ENCODE assay signal across 7 cellular contexts in the genomic region with DNA sequence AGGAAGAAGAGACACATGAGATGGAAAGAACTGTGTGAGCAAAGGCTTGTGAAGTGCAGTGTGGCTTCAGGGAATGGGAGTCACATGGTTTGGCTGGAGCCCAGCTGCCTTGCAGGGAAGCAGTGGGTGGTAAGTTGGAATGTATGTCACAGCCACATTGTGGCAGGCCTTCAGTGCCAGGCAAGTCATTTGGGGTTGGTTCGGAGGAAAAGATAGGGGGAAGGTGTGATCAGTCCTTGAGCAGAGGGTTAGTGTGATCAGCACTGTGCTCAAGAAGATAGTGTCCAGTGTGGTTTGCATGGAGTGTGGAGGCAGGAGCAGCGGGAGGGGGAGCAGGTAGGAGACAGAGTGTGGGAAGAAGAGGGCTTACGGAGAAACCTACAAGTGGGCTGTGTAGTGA. TPM values are rescaled to one million over a fixed set of nuclear protein-coding genes. Genes with fewer than 3 reads are reported as not detected.
DNase-seq lines count a peak whose midpoint lies in the region; ATAC-seq and TF ChIP-seq lines count a peak whose summit lies in the region.

No MANE protein-coding gene starts in this region.

- peak overlapping the region; percentile 21 for H3K4me3 Mint-ChIP-seq in stimulated activated effector memory CD8-positive, alpha-beta T cell treated with anti-CD3 and anti-CD28 coated beads, Interleukin-12 subunit alpha, Interleukin-12 subunit beta, amount 100 ng/mL, for 72 hours

- 88% methylated on average over 3 of the region's 3 CpGs for WGBS in SK-N-SH (ENCODE audit: low lambda C conversion rate)

- RAD21 ChIA-PET in HCT116 (lab: Charles Lee; ENCODE audit: low non-redundant PET in 1 of 2, low total read pairs in 2 of 2, uncharacterized antibody in 2 of 2, unreplicated experiment in 2 of 2) = no interaction called here

- DNase-seq in HCT116 (ENCODE audit: low read depth, low spot score) = no peak
- DNase-seq in SK-N-SH = no peak
- peak; percentile 17 for DNase-seq in fibroblast of the aortic adventitia (ENCODE audit: low read depth)
- DNase-seq in stimulated activated effector memory CD8-positive, alpha-beta T cell treated with anti-CD3 and anti-CD28 coated beads, Interleukin-12 subunit alpha, Interleukin-12 subunit beta, amount 100 ng/mL, for 72 hours (ENCODE audit: low spot score in 2 of 2) = no peak
- no peak for DNase-seq in NCI-H82 treated with DMSO at 0.1 percent for 48 hours (lab: John Stamatoyannopoulos, UW; ENCODE audit: unreplicated experiment)

- peak overlapping the region; percentile 50 for H3K27ac Mint-ChIP-seq in stimulated activated effector memory CD8-positive, alpha-beta T cell treated with anti-CD3 and anti-CD28 coated beads, Interleukin-12 subunit alpha, Interleukin-12 subunit beta, amount 100 ng/mL, for 72 hours

- no TSS peak for BruUV-seq in HCT116 (replicated peaks; lab: Mats Ljungman, UMichigan)

- no peak for TF ChIP-seq POLR2A in HCT116 (IDR thresholded peaks at IDR 0.05; ENCODE audit: borderline replicate concordance, extremely low read depth, insufficient read depth, insufficient read length)

- H3K9me2 ChIP-seq in HCT116 (ENCODE audit: insufficient read depth) (no peaks in the 10 kb centered on the region), SK-N-SH (no peaks in the 10 kb centered on the region)

- peak overlapping the region; percentile 89 for H3K27ac ChIP-seq in HCT116 (ENCODE audit: low read depth, low read length)
- peak overlapping the region in 1 of 2 experiments; percentile 7; a peak in 1 of 4 replicates for H3K27ac ChIP-seq in SK-N-SH (ENCODE audit: low read depth in 2 of 2, low read length in 1 of 2)

- H2AFZ ChIP-seq in HCT116 (ENCODE audit: low read depth, low read length, poor library complexity, severe bottlenecking) = no peak overlapping the region
- no peak overlapping the region for H2AFZ ChIP-seq in SK-N-SH (ENCODE audit: low read depth)

- H3K36me3 Mint-ChIP-seq in stimulated activated effector memory CD8-positive, alpha-beta T cell treated with anti-CD3 and anti-CD28 coated beads, Interleukin-12 subunit alpha, Interleukin-12 subunit beta, amount 100 ng/mL, for 72 hours = no peaks in the 10 kb centered on the region

- H4K20me1 ChIP-seq in HCT116 (ENCODE audit: insufficient read depth) (no peaks in the 10 kb centered on the region), SK-N-SH (ENCODE audit: insufficient read depth) (no peaks in the 10 kb centered on the region)

- H3K9me3 Mint-ChIP-seq in stimulated activated effector memory CD8-positive, alpha-beta T cell treated with anti-CD3 and anti-CD28 coated beads, Interleukin-12 subunit alpha, Interleukin-12 subunit beta, amount 100 ng/mL, for 72 hours = no peaks in the 10 kb centered on the region

- peaks cover 13% of the 10 kb centered on the region for H3F3A ChIP-seq in SK-N-SH (replicated peaks; ENCODE audit: insufficient read depth)

- CTCF ChIA-PET in HCT116 (lab: Charles Lee) = no interaction called here
- CTCF ChIA-PET in SK-N-SH (lab: Yijun Ruan, JAX) = interaction anchor here (1.0 kb wide), 2 partner anchors 12 to 103 kb away, joined by 3 read pairs; no protein-coding TSS in a partner anchor

- H3K9me3 ChIP-seq in HCT116 (ENCODE audit: control insufficient read depth in 1 of 2, insufficient read depth in 1 of 2, low read depth in 1 of 2, low read length in 2 of 2) (no peaks in the 10 kb centered on the region), SK-N-SH (no peaks in the 10 kb centered on the region)

- TF ChIP-seq EP300 in SK-N-SH (IDR thresholded peaks at IDR 0.05; ENCODE audit: borderline replicate concordance in 1 of 2, low read depth in 1 of 2, low read length in 1 of 2) = no peak

- H3K27me3 ChIP-seq in HCT116 (ENCODE audit: insufficient read depth, low read length) = no peaks in the 10 kb centered on the region
- H3K27me3 ChIP-seq in SK-N-SH (ENCODE audit: insufficient read depth) = no peaks in the 10 kb centered on the region

- H3K4me1 ChIP-seq in HCT116 (ENCODE audit: control insufficient read depth in 1 of 2, insufficient read depth in 2 of 2, low read length in 2 of 2) = peaks cover 69 to 74% of the 10 kb centered on the region in 2 experiments
- peaks cover 28 to 30% of the 10 kb centered on the region in 2 experiments; a peak in 3 of 4 replicates for H3K4me1 ChIP-seq in SK-N-SH (ENCODE audit: control insufficient read depth in 1 of 2, insufficient read depth in 2 of 2, low read depth in 1 of 2, low read length in 1 of 2)

- H3K4me2 ChIP-seq in HCT116 (ENCODE audit: low read length) = peak overlapping the region; percentile 84
- peak overlapping the region; percentile 21; the same call in 1 of the 2 replicates for H3K4me2 ChIP-seq in SK-N-SH

- TF ChIP-seq RAD21 in HCT116 (IDR thresholded peaks at IDR 0.05; ENCODE audit: low read depth) (no peak), SK-N-SH (IDR thresholded peaks at IDR 0.05; ENCODE audit: low read length) (no peak)

- intact Hi-C loops in HCT116 (cut with micrococcal nuclease) = no loop called here

- POLR2A ChIA-PET in HCT116 (lab: Charles Lee) (no interaction called here), SK-N-SH (lab: Yijun Ruan, JAX) (no interaction called here)

- ATAC-seq in HCT116 (peak; percentile 54), HG03196 (IDR thresholded peaks at IDR 0.05; ENCODE audit: unreplicated experiment) (no peak), GM21526 (IDR thresholded peaks at IDR 0.05; ENCODE audit: low FRiP score, unreplicated experiment) (no peak)
- peak; percentile 81 for ATAC-seq in stimulated activated effector memory CD8-positive, alpha-beta T cell treated with anti-CD3 and anti-CD28 coated beads, Interleukin-12 subunit alpha, Interleukin-12 subunit beta, amount 100 ng/mL, for 72 hours

- H3K36me3 ChIP-seq in HCT116 (ENCODE audit: control insufficient read depth in 1 of 2, insufficient read depth in 2 of 2, low read length in 2 of 2) = no peaks in the 10 kb centered on the region
- no peaks in the 10 kb centered on the region for H3K36me3 ChIP-seq in SK-N-SH (replicated peaks in 1 of 2; ENCODE audit: control insufficient read depth in 1 of 2, insufficient read depth in 2 of 2, low read length in 1 of 2)

- TF ChIP-seq CTCF in HCT116 (IDR thresholded peaks at IDR 0.05 in 2 of 3, conservative IDR thresholded peaks at IDR 0.05 in 1 of 3; ENCODE audit: borderline replicate concordance in 1 of 3, insufficient read depth in 1 of 3, low read depth in 2 of 3, low read length in 2 of 3) (no peak), SK-N-SH (IDR thresholded peaks at IDR 0.05) (no peak), fibroblast of the aortic adventitia (IDR thresholded peaks at IDR 0.05; ENCODE audit: insufficient read depth, low read length) (no peak)

- H3K4me3 ChIP-seq in HCT116 (replicated peaks in 1 of 2; ENCODE audit: low read depth in 1 of 2, low read length in 2 of 2) (peak overlapping the region in 1 of 2 experiments; percentile 17; a peak in 2 of 4 replicates), SK-N-SH (ENCODE audit: low read depth in 2 of 2, low read length in 1 of 2) (no peak overlapping the region), fibroblast of the aortic adventitia (ENCODE audit: low read depth, low read length) (no peak overlapping the region)

- peaks cover 64% of the 10 kb centered on the region for H3K4me1 Mint-ChIP-seq in stimulated activated effector memory CD8-positive, alpha-beta T cell treated with anti-CD3 and anti-CD28 coated beads, Interleukin-12 subunit alpha, Interleukin-12 subunit beta, amount 100 ng/mL, for 72 hours

- H3K9ac ChIP-seq in HCT116 (ENCODE audit: low read length) = 0 out of 2 replicates have a peak overlapping the region, but pooled peaks have one; percentile 9
- H3K9ac ChIP-seq in SK-N-SH = no peak overlapping the region

- H3K79me2 ChIP-seq in HCT116 (ENCODE audit: insufficient read depth, low read length) = peaks cover 14% of the 10 kb centered on the region; the same call in 1 of the 2 replicates
- H3K79me2 ChIP-seq in SK-N-SH (ENCODE audit: insufficient read depth) = no peaks in the 10 kb centered on the region

TF ChIP-seq in HCT116, 20 proteins besides CTCF, POLR2A, EP300 and RAD21 (continues in another document):
- TF ChIP-seq, protein P1, sequence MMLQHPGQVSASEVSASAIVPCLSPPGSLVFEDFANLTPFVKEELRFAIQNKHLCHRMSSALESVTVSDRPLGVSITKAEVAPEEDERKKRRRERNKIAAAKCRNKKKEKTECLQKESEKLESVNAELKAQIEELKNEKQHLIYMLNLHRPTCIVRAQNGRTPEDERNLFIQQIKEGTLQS (IDR thresholded peaks at IDR 0.05) = no peak

TF ChIP-seq in SK-N-SH, 30 proteins besides CTCF, POLR2A, EP300 and RAD21 (continues in another document):
- no peak for TF ChIP-seq NRF1 (IDR thresholded peaks at IDR 0.05; ENCODE audit: low read depth, low read length)
- TF ChIP-seq FOXM1 (IDR thresholded peaks at IDR 0.05; ENCODE audit: low read depth) = no peak
- no peak for TF ChIP-seq RCOR1 (IDR thresholded peaks at IDR 0.05; ENCODE audit: low read length)
- no peak for TF ChIP-seq REST (IDR thresholded peaks at IDR 0.05; ENCODE audit: low read depth, low read length)
- TF ChIP-seq NFIC (IDR thresholded peaks at IDR 0.05; ENCODE audit: borderline replicate concordance) = peak; percentile 61

RNA-seq across cellular contexts. Expression of gene ARHGAP26, which starts 46.4 kb away (rescaled TPM):
- total RNA-seq in HCT116 (2021; ENCODE audit: unreplicated experiment) (34.5 TPM), fibroblast of the aortic adventitia (ENCODE audit: low replicate concordance) (9.0 and 15.2 TPM in 2 replicates)
- polyA plus RNA-seq in HCT116 (2012) = 8.3 and 11.5 TPM in 2 replicates
- polyA plus RNA-seq in SK-N-SH (2012; rRNA removed) = 6.1 and 8.4 TPM in 2 replicates
- polyA plus RNA-seq in SK-N-SH (2012; cell fraction: cytosol; rRNA removed) = 4.4 and 4.6 TPM in 2 replicates
- 19.4 and 33.8 TPM in 2 replicates for polyA plus RNA-seq in SK-N-SH (2012; cell fraction: nucleus; rRNA removed)

Comparison
In these comparisons a context has a peak if more than half of its experiments do, and no peak if none do; other contexts are left out.
1. ATAC-seq: peak in HCT116 (single experiment) and stimulated activated effector memory CD8-positive, alpha-beta T cell treated with anti-CD3 and anti-CD28 coated beads, Interleukin-12 subunit alpha, Interleukin-12 subunit beta, amount 100 ng/mL, for 72 hours (single experiment); none in HG03196 (single experiment) and GM21526 (single experiment).
2. Of the 11 proteins assayed by ChIP-seq in both SK-N-SH and HCT116: peak only in SK-N-SH: MAX; only in HCT116: none; in both: none; in neither: 10.